ENCODE assay signal across 19 cellular contexts in genomic region chr2:229899604-229900003, GRCh38.
"Had no signal": no experiment of that assay in that cellular context is flagged by ENCODE, and none has a peak within 500 bp of the region (broad histone marks: within the 10 kb centered on the region; RNA-seq: fewer than 3 reads in every experiment).

No MANE protein-coding gene starts in this region.

- H3K27ac ChIP-seq: gastroesophageal sphincter, heart right ventricle, ovary, psoas muscle, skin epidermis, transverse colon, vagina, WERI-Rb-1 had no signal

- DNase-seq: activated CD4-positive, alpha-beta memory T cell treated with anti-CD3 and anti-CD28 coated beads for 36 hours; activated gamma-delta T cell treated with Interleukin-2 at 50 U/mL for 16 hours; activated T-cell treated with anti-CD3 and anti-CD28 coated beads, Interleukin-2, amount 50 U/mL, for 48 hours; cerebellar nuclear complex; effector CD8-positive, alpha-beta T cell; heart right ventricle; left ventricle myocardium superior; ovary; psoas muscle; right cardiac atrium; transverse colon; WERI-Rb-1 had no signal

- H3K27ac Mint-ChIP-seq: dendritic cell treated with granulocyte-macrophage colony-stimulating factor and Interleukin-4, amounts not matched to agents 40 ng/mL and 50 ng/mL, for 4 days had no signal

- H3K27me3 Mint-ChIP-seq: activated CD4-positive, alpha-beta memory T cell treated with anti-CD3 and anti-CD28 coated beads for 36 hours; brain; dendritic cell treated with granulocyte-macrophage colony-stimulating factor and Interleukin-4, amounts not matched to agents 40 ng/mL and 50 ng/mL, for 4 days; stimulated activated naive CD8-positive, alpha-beta T cell treated with anti-CD3 and anti-CD28 coated beads, Interleukin-15, Interleukin-2, amounts not matched to agents 100 ng/mL and 50 ng/mL, for 24 hours had no signal

- H3K9me3 Mint-ChIP-seq: activated CD4-positive, alpha-beta memory T cell treated with anti-CD3 and anti-CD28 coated beads for 36 hours; brain; dendritic cell treated with granulocyte-macrophage colony-stimulating factor and Interleukin-4, amounts not matched to agents 40 ng/mL and 50 ng/mL, for 4 days; stimulated activated naive CD8-positive, alpha-beta T cell treated with anti-CD3 and anti-CD28 coated beads, Interleukin-15, Interleukin-2, amounts not matched to agents 100 ng/mL and 50 ng/mL, for 24 hours had no signal

- H3K4me3 ChIP-seq: gastroesophageal sphincter, heart right ventricle, ovary, psoas muscle, skin epidermis, transverse colon, vagina had no signal

- H3K36me3 ChIP-seq: ovary, vagina had no signal

- H3K9me3 ChIP-seq: gastroesophageal sphincter, heart right ventricle, ovary, psoas muscle, transverse colon, vagina had no signal

- H3K27me3 ChIP-seq: gastroesophageal sphincter, heart right ventricle, ovary, transverse colon, vagina had no signal

- ATAC-seq: esophagus mucosa, gastroesophageal sphincter, heart right ventricle, left ventricle myocardium superior, psoas muscle, right cardiac atrium had no signal

- H3K4me3 Mint-ChIP-seq: activated CD4-positive, alpha-beta memory T cell treated with anti-CD3 and anti-CD28 coated beads for 36 hours; brain; dendritic cell treated with granulocyte-macrophage colony-stimulating factor and Interleukin-4, amounts not matched to agents 40 ng/mL and 50 ng/mL, for 4 days; stimulated activated naive CD8-positive, alpha-beta T cell treated with anti-CD3 and anti-CD28 coated beads, Interleukin-15, Interleukin-2, amounts not matched to agents 100 ng/mL and 50 ng/mL, for 24 hours had no signal
